In the genomic region with DNA sequence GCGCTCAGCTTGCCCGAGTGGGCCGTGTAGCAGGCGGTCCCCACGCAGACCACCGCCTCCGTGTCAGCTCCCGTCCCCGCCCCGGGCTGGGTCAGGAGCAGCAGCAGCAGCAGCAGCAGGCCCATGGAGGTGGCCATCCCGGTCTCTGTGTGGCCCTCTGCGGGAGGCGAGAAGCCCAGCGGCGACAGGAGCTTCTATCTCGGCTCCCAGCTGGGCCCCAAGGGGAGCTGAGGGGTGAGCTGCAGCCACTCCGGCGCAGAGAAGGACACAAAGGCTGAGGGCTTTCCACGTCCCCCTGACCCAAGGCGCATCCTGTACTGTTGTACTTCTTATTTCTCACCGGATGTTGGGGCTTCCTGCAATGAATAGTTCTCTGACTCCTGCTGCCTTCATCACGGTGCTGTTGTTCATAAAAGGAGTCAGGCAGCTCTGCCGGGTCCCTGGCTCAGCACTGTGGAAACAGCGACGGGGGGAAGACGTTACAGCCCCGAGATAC, we compare ENCODE assay signal across 8 cellular contexts. TPM values are rescaled to one million over a fixed set of nuclear protein-coding genes. Genes with fewer than 3 reads are reported as not detected.
A peak's percentile ranks its signal among the peaks of the same experiment; 100 is the strongest.
DNase-seq lines count a peak whose midpoint lies in the region; ATAC-seq and TF ChIP-seq lines count a peak whose summit lies in the region.

A gene with protein sequence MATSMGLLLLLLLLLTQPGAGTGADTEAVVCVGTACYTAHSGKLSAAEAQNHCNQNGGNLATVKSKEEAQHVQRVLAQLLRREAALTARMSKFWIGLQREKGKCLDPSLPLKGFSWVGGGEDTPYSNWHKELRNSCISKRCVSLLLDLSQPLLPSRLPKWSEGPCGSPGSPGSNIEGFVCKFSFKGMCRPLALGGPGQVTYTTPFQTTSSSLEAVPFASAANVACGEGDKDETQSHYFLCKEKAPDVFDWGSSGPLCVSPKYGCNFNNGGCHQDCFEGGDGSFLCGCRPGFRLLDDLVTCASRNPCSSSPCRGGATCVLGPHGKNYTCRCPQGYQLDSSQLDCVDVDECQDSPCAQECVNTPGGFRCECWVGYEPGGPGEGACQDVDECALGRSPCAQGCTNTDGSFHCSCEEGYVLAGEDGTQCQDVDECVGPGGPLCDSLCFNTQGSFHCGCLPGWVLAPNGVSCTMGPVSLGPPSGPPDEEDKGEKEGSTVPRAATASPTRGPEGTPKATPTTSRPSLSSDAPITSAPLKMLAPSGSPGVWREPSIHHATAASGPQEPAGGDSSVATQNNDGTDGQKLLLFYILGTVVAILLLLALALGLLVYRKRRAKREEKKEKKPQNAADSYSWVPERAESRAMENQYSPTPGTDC (minus strand): TSS at position 269 of the 496 bp plus-strand sequence. CDS start 132 bp downstream, at position 137.

- H3K4me1 ChIP-seq in left lung (peaks cover 0 to 70% of the 10 kb centered on the region in 2 donors), thoracic aorta (ENCODE audit: control insufficient read depth in 1 of 2, low read depth in 2 of 2) (peaks cover 5 to 65% of the 10 kb centered on the region in 2 donors)

- H3K9me3 Mint-ChIP-seq in activated naive CD4-positive, alpha-beta T cell treated with anti-CD3 and anti-CD28 coated beads for 36 hours, result no peaks in the 10 kb centered on the region
- no peaks in the 10 kb centered on the region for H3K9me3 Mint-ChIP-seq in activated T-helper 1 cell treated with anti-CD3 and anti-CD28 coated beads, Interleukin-12 subunit alpha, Interleukin-12 subunit beta, Interleukin-2, Interleukin-4 antibody, amounts not matched to agents 30 ng/mL and 10 ng/mL and 1 ng/mL, durations not matched to agents 14 hours and 24 hours and 36 hours

- TF ChIP-seq CTCF in left lung (IDR thresholded peaks at IDR 0.05) (no peak), thoracic aorta (IDR thresholded peaks at IDR 0.05) (no peak)

- no peak within 1 kb of the TSS for H3K4me3 Mint-ChIP-seq in activated naive CD4-positive, alpha-beta T cell treated with anti-CD3 and anti-CD28 coated beads for 36 hours
- peak within 1 kb of the TSS; percentile 69 for H3K4me3 Mint-ChIP-seq in activated T-helper 1 cell treated with anti-CD3 and anti-CD28 coated beads, Interleukin-12 subunit alpha, Interleukin-12 subunit beta, Interleukin-2, Interleukin-4 antibody, amounts not matched to agents 30 ng/mL and 10 ng/mL and 1 ng/mL, durations not matched to agents 14 hours and 24 hours and 36 hours

- DNase-seq in activated naive CD4-positive, alpha-beta T cell treated with anti-CD3 and anti-CD28 coated beads for 36 hours, result peak; percentile 36
- no peak for DNase-seq in activated naive CD4-positive, alpha-beta T cell (lab: John Stamatoyannopoulos, UW)
- peak; percentile 42 for DNase-seq in activated T-helper 1 cell treated with anti-CD3 and anti-CD28 coated beads, Interleukin-12 subunit alpha, Interleukin-12 subunit beta, Interleukin-2, Interleukin-4 antibody, amounts not matched to agents 30 ng/mL and 10 ng/mL and 1 ng/mL, durations not matched to agents 14 hours and 24 hours and 36 hours (ENCODE audit: low spot score)
- DNase-seq in left lung, result peak in 1 of 2 donors; percentile 83
- no peak for DNase-seq in thoracic aorta (ENCODE audit: low spot score)
- DNase-seq in SW 1271 (lab: John Stamatoyannopoulos, UW), result no peak
- DNase-seq in DMS 273 treated with DMSO at 0.1 percent for 48 hours (lab: John Stamatoyannopoulos, UW), result no peak
- no peak for DNase-seq in NCI-H1694 (lab: John Stamatoyannopoulos, UW)

- H3K36me3 Mint-ChIP-seq in activated naive CD4-positive, alpha-beta T cell treated with anti-CD3 and anti-CD28 coated beads for 36 hours (ENCODE audit: low read depth), result no peaks in the 10 kb centered on the region
- no peaks in the 10 kb centered on the region for H3K36me3 Mint-ChIP-seq in activated T-helper 1 cell treated with anti-CD3 and anti-CD28 coated beads, Interleukin-12 subunit alpha, Interleukin-12 subunit beta, Interleukin-2, Interleukin-4 antibody, amounts not matched to agents 30 ng/mL and 10 ng/mL and 1 ng/mL, durations not matched to agents 14 hours and 24 hours and 36 hours (ENCODE audit: low read depth)

- H3K4me1 Mint-ChIP-seq in activated naive CD4-positive, alpha-beta T cell treated with anti-CD3 and anti-CD28 coated beads for 36 hours (ENCODE audit: low read depth), result peaks cover 3% of the 10 kb centered on the region
- peaks cover 30% of the 10 kb centered on the region for H3K4me1 Mint-ChIP-seq in activated T-helper 1 cell treated with anti-CD3 and anti-CD28 coated beads, Interleukin-12 subunit alpha, Interleukin-12 subunit beta, Interleukin-2, Interleukin-4 antibody, amounts not matched to agents 30 ng/mL and 10 ng/mL and 1 ng/mL, durations not matched to agents 14 hours and 24 hours and 36 hours (ENCODE audit: low read depth)

- no peaks in the 10 kb centered on the region for H3K27me3 ChIP-seq in left lung
- H3K27me3 ChIP-seq in thoracic aorta (replicated peaks; ENCODE audit: insufficient read depth), result no peaks in the 10 kb centered on the region

- no peak within 1 kb of the TSS for H3K27ac Mint-ChIP-seq in activated naive CD4-positive, alpha-beta T cell treated with anti-CD3 and anti-CD28 coated beads for 36 hours
- peak within 1 kb of the TSS; percentile 87 for H3K27ac Mint-ChIP-seq in activated T-helper 1 cell treated with anti-CD3 and anti-CD28 coated beads, Interleukin-12 subunit alpha, Interleukin-12 subunit beta, Interleukin-2, Interleukin-4 antibody, amounts not matched to agents 30 ng/mL and 10 ng/mL and 1 ng/mL, durations not matched to agents 14 hours and 24 hours and 36 hours

- intact Hi-C loops in activated naive CD4-positive, alpha-beta T cell treated with anti-CD3 and anti-CD28 coated beads for 36 hours (cut with micrococcal nuclease), result no loop called here
- intact Hi-C loops in activated T-helper 1 cell treated with anti-CD3 and anti-CD28 coated beads, Interleukin-12 subunit alpha, Interleukin-12 subunit beta, Interleukin-2, Interleukin-4 antibody, amounts not matched to agents 30 ng/mL and 10 ng/mL and 1 ng/mL, durations not matched to agents 14 hours and 24 hours and 36 hours (cut with micrococcal nuclease), result loop anchor here (1.0 to 2.0 kb wide), 2 partner anchors 57 to 61 kb away; no protein-coding TSS in a partner anchor
- intact Hi-C loops in left lung (cut with DNase I), result no loop called here

- H3K4me3 ChIP-seq in left lung (peak within 1 kb of the TSS; percentile 22 to 57), thoracic aorta (peak within 1 kb of the TSS; percentile 61)

- H3K27me3 Mint-ChIP-seq in activated naive CD4-positive, alpha-beta T cell treated with anti-CD3 and anti-CD28 coated beads for 36 hours (ENCODE audit: low read depth), result peaks cover 6% of the 10 kb centered on the region
- H3K27me3 Mint-ChIP-seq in activated T-helper 1 cell treated with anti-CD3 and anti-CD28 coated beads, Interleukin-12 subunit alpha, Interleukin-12 subunit beta, Interleukin-2, Interleukin-4 antibody, amounts not matched to agents 30 ng/mL and 10 ng/mL and 1 ng/mL, durations not matched to agents 14 hours and 24 hours and 36 hours (ENCODE audit: insufficient read depth), result peaks cover 7% of the 10 kb centered on the region

- H3K9me3 ChIP-seq in left lung (no peaks in the 10 kb centered on the region), thoracic aorta (no peaks in the 10 kb centered on the region)

- ATAC-seq in left lung, result peak; percentile 7
- ATAC-seq in thoracic aorta (ENCODE audit: insufficient number of reproducible peaks, low FRiP score, low read depth), result peak; percentile 50

- CTCF ChIA-PET in activated naive CD4-positive, alpha-beta T cell treated with anti-CD3 and anti-CD28 coated beads for 36 hours (lab: Charles Lee), result no interaction called here

- H3K36me3 ChIP-seq in left lung (no peaks in the 10 kb centered on the region), thoracic aorta (no peaks in the 10 kb centered on the region)

- H3K27ac ChIP-seq in left lung, result peak within 1 kb of the TSS; percentile 74 to 95
- peak within 1 kb of the TSS; percentile 97 for H3K27ac ChIP-seq in thoracic aorta

RNA-seq across cellular contexts. Expression of the gene that starts here (rescaled TPM):
- total RNA-seq in activated naive CD4-positive, alpha-beta T cell treated with anti-CD3 and anti-CD28 coated beads for 36 hours, result under 1 TPM in 1 of 2 experiments, not detected in 1; 0.05 TPM
- 1.2 and 1.3 TPM in 2 replicates for total RNA-seq in activated T-helper 1 cell treated with anti-CD3 and anti-CD28 coated beads, Interleukin-12 subunit alpha, Interleukin-12 subunit beta, Interleukin-2, Interleukin-4 antibody, amounts not matched to agents 30 ng/mL and 10 ng/mL and 1 ng/mL, durations not matched to agents 14 hours and 24 hours and 36 hours
- total RNA-seq in left lung (100 to 1,000 TPM in 1 of 2 donors, 10 to 100 TPM in 1; 71.2 to 108 TPM), thoracic aorta (100 to 1,000 TPM in 1 of 2 donors, 10 to 100 TPM in 1; 99.2 to 163 TPM)

Comparison
In these comparisons a context has a peak if more than half of its experiments do, and no peak if none do; other contexts are left out.
1. RNA of the gene that starts here (total RNA-seq): 99.2 to 163 TPM in thoracic aorta and 71.2 to 108 TPM in left lung; 1.2 to 1.3 TPM in activated T-helper 1 cell treated with anti-CD3 and anti-CD28 coated beads, Interleukin-12 subunit alpha, Interleukin-12 subunit beta, Interleukin-2, Interleukin-4 antibody, amounts not matched to agents 30 ng/mL and 10 ng/mL and 1 ng/mL, durations not matched to agents 14 hours and 24 hours and 36 hours and 0.05 TPM in activated naive CD4-positive, alpha-beta T cell treated with anti-CD3 and anti-CD28 coated beads for 36 hours; every median in the first group is over 10 times any median in the second.
2. Peak in DNase-seq in activated naive CD4-positive, alpha-beta T cell treated with anti-CD3 and anti-CD28 coated beads for 36 hours; RNA of the gene not detected or under 1 TPM.